20 cellular contexts compared by ENCODE assay signal in genomic region chr14:79101388-79101787, GRCh38.
DNase-seq lines count a peak whose midpoint lies in the region; FAIRE-seq and TF ChIP-seq lines count a peak whose summit lies in the region.
"Had no signal": no experiment of that assay in that cellular context is flagged by ENCODE, and none has a peak within 500 bp of the region (broad histone marks: within the 10 kb centered on the region; RNA-seq: fewer than 3 reads in every experiment).

No MANE protein-coding gene starts in this region.

- H3K27ac ChIP-seq in OCI-LY7 (ENCODE audit: low read depth, low read length, poor library complexity, severe bottlenecking) (no peak overlapping the region), Peyer's patch (no peak overlapping the region)

- H3K4me1 ChIP-seq in OCI-LY7 (ENCODE audit: insufficient read depth, low read length, poor library complexity, severe bottlenecking) (no peaks in the 10 kb centered on the region), Peyer's patch (no peaks in the 10 kb centered on the region)
- H3K4me1 ChIP-seq: HAP-1 had no signal

- H3K9me2 ChIP-seq in OCI-LY7 (ENCODE audit: insufficient read depth, low read length): no peaks in the 10 kb centered on the region

- no peak overlapping the region for H2AFZ ChIP-seq in OCI-LY7 (ENCODE audit: low read length)

- no peaks in the 10 kb centered on the region for H3K27me3 ChIP-seq in bronchial epithelial cell (ENCODE audit: control insufficient read depth, insufficient read depth, low read length)
- H3K27me3 ChIP-seq in Peyer's patch: no peaks in the 10 kb centered on the region

- no peak overlapping the region for H3K4me3 Mint-ChIP-seq in osteocyte (ENCODE audit: unreplicated experiment)
- H3K4me3 Mint-ChIP-seq: CD14-positive monocyte; CD4-positive, alpha-beta T cell; CD8-positive, alpha-beta memory T cell; HFFc6 had no signal

- BruUV-seq in OCI-LY7 (replicated peaks; lab: Mats Ljungman, UMichigan): no TSS peak

- CTCF ChIA-PET in OCI-LY7 (lab: Charles Lee; ENCODE audit: unreplicated experiment): no interaction called here

- no peak for TF ChIP-seq POLR2A in Peyer's patch (IDR thresholded peaks at IDR 0.05)

- H3K4me3 ChIP-seq in GM12865 (ENCODE audit: low read depth, low read length) (no peak overlapping the region), OCI-LY7 (ENCODE audit: low read depth, low read length, poor library complexity, severe bottlenecking) (no peak overlapping the region), bronchial epithelial cell (ENCODE audit: low read depth, low read length) (no peak overlapping the region), Peyer's patch (no peak overlapping the region)
- H3K4me3 ChIP-seq: HAP-1 had no signal

- H3K9me3 ChIP-seq in OCI-LY7 (ENCODE audit: low read length) (no peaks in the 10 kb centered on the region), Peyer's patch (no peaks in the 10 kb centered on the region)
- H3K9me3 ChIP-seq: HAP-1 had no signal

- POLR2A ChIA-PET in OCI-LY7 (lab: Charles Lee): interaction anchor here (0.5 to 0.6 kb wide), 2 partner anchors 33 to 817 kb away, joined by 4 to 5 read pairs; no protein-coding TSS in a partner anchor

- H3K9me3 Mint-ChIP-seq in osteocyte (ENCODE audit: unreplicated experiment): no peaks in the 10 kb centered on the region
- H3K9me3 Mint-ChIP-seq: CD4-positive, alpha-beta T cell; HFFc6 had no signal

- H3K27me3 Mint-ChIP-seq in osteocyte (ENCODE audit: unreplicated experiment): peaks cover 22% of the 10 kb centered on the region
- H3K27me3 Mint-ChIP-seq: CD4-positive, alpha-beta T cell had no signal

- H3K4me1 Mint-ChIP-seq in osteocyte (ENCODE audit: unreplicated experiment): no peaks in the 10 kb centered on the region
- H3K4me1 Mint-ChIP-seq: CD8-positive, alpha-beta memory T cell had no signal

- H3K36me3 ChIP-seq in OCI-LY7 (ENCODE audit: insufficient read depth, low read length): no peaks in the 10 kb centered on the region
- no peaks in the 10 kb centered on the region for H3K36me3 ChIP-seq in bronchial epithelial cell (ENCODE audit: control insufficient read depth, insufficient read depth, low read length)
- no peaks in the 10 kb centered on the region for H3K36me3 ChIP-seq in Peyer's patch
- H3K36me3 ChIP-seq: HAP-1 had no signal

- no peak overlapping the region for H3K4me2 ChIP-seq in OCI-LY7 (ENCODE audit: low read length)

- no peak overlapping the region for H3K27ac Mint-ChIP-seq in osteocyte (ENCODE audit: unreplicated experiment)
- H3K27ac Mint-ChIP-seq: CD14-positive monocyte; CD4-positive, alpha-beta T cell; CD8-positive, alpha-beta memory T cell; HFFc6 had no signal

- TF ChIP-seq CTCF in GM12865 (IDR thresholded peaks at IDR 0.05; ENCODE audit: insufficient read depth, low read depth, low read length, missing control alignments): no peak
- no peak for TF ChIP-seq CTCF in OCI-LY7 (conservative IDR thresholded peaks at IDR 0.05; ENCODE audit: low read length)
- no peak for TF ChIP-seq CTCF in bronchial epithelial cell (IDR thresholded peaks at IDR 0.05; ENCODE audit: insufficient read depth, low read length, severe bottlenecking)
- TF ChIP-seq CTCF in osteocyte (IDR thresholded peaks at IDR 0.05): no peak
- no peak for TF ChIP-seq CTCF in Peyer's patch (IDR thresholded peaks at IDR 0.05)

- peak; percentile 13 for FAIRE-seq in bronchial epithelial cell (lab: Jason Lieb, UNC)
- FAIRE-seq: D721Med, GM12891, GM18507, H54 had no signal

- no peaks in the 10 kb centered on the region for H3K79me2 ChIP-seq in OCI-LY7 (ENCODE audit: insufficient read depth, low read depth, low read length)

- intact Hi-C loops in OCI-LY7 (cut with micrococcal nuclease; ENCODE audit: unreplicated experiment): no loop called here

- no peaks in the 10 kb centered on the region for H4K20me1 ChIP-seq in OCI-LY7 (ENCODE audit: insufficient read depth, low read length)

- peak; percentile 7 for DNase-seq in GM12865 (ENCODE audit: low read depth)
- DNase-seq in OCI-LY7 (ENCODE audit: low spot score): peak; percentile 13
- no peak for DNase-seq in bronchial epithelial cell (ENCODE audit: low read depth)
- no peak for DNase-seq in osteocyte (ENCODE audit: extremely low spot score, unreplicated experiment)
- DNase-seq in stimulated activated CD4-positive, alpha-beta T cell treated with anti-CD3 and anti-CD28 coated beads, Interleukin-15, amount 100 ng/mL, for 24 hours: no peak
- DNase-seq in Peyer's patch: no peak
- DNase-seq: CD4-positive, alpha-beta T cell; CD8-positive, alpha-beta memory T cell; DMS 273 treated with DMSO at 0.1 percent for 48 hours; DMS79; EL; GDM1; GOT3; HFFc6 had no signal

- H3K36me3 Mint-ChIP-seq in osteocyte (ENCODE audit: unreplicated experiment): no peaks in the 10 kb centered on the region
- H3K36me3 Mint-ChIP-seq: CD14-positive monocyte; CD8-positive, alpha-beta memory T cell had no signal

Comparison
In these comparisons a context has a peak if more than half of its experiments do, and no peak if none do; other contexts are left out.
1. DNase-seq: peak in GM12865 (single experiment) and OCI-LY7 (single experiment); none in bronchial epithelial cell (single experiment), osteocyte (single experiment), stimulated activated CD4-positive, alpha-beta T cell treated with anti-CD3 and anti-CD28 coated beads, Interleukin-15, amount 100 ng/mL, for 24 hours (single experiment) and Peyer's patch (0 of 3).